Comparison of ENCODE assay signal across 1 cellular context in genomic region chr1:173925306-173926242, GRCh38.
TF ChIP-seq lines count a peak whose summit lies in the region.

No MANE protein-coding gene starts in this region.

TF ChIP-seq in HepG2, 621 proteins besides CTCF, POLR2A, EP300 and RAD21 (continued from another document):
- peak; percentile 25; the same call in 1 of the 2 replicates for TF ChIP-seq ARID5B (CRISPR knock-in tag; IDR thresholded peaks at IDR 0.05)
- 0 out of 2 replicates have a peak, but pooled peaks have one; percentile 48 for TF ChIP-seq ZNF644 (CRISPR knock-in tag; IDR thresholded peaks at IDR 0.05; ENCODE audit: low read depth)
- no peak for TF ChIP-seq HOXA5 (CRISPR knock-in tag; IDR thresholded peaks at IDR 0.05)
- TF ChIP-seq CAMTA2 (CRISPR knock-in tag; IDR thresholded peaks at IDR 0.05; ENCODE audit: borderline replicate concordance): no peak
- TF ChIP-seq ZNF333 (CRISPR knock-in tag; IDR thresholded peaks at IDR 0.05; ENCODE audit: borderline replicate concordance): no peak
- no peak for TF ChIP-seq TCF12 (IDR thresholded peaks at IDR 0.05)
- TF ChIP-seq TCF12 (CRISPR knock-in tag; IDR thresholded peaks at IDR 0.05): no peak
- 0 out of 2 replicates have a peak, but pooled peaks have one; percentile 26 for TF ChIP-seq HNF4G (IDR thresholded peaks at IDR 0.05; ENCODE audit: borderline replicate concordance, low read depth, low read length)
- TF ChIP-seq HNF4G (CRISPR knock-in tag; IDR thresholded peaks at IDR 0.05; ENCODE audit: borderline replicate concordance, low read depth): no peak
- TF ChIP-seq ZFP91 (CRISPR knock-in tag; IDR thresholded peaks at IDR 0.05; ENCODE audit: borderline replicate concordance): 0 out of 2 replicates have a peak, but pooled peaks have one; percentile 23
- no peak for TF ChIP-seq ZNF329 (CRISPR knock-in tag; IDR thresholded peaks at IDR 0.05; ENCODE audit: low read depth)
- TF ChIP-seq SOX5 (CRISPR knock-in tag; IDR thresholded peaks at IDR 0.05; ENCODE audit: borderline replicate concordance): no peak
- TF ChIP-seq ZNF576 (CRISPR knock-in tag; IDR thresholded peaks at IDR 0.05): no peak
- no peak for TF ChIP-seq CCAR2 (optimal IDR thresholded peaks at IDR 0.05; ENCODE audit: low read depth, low read length)
- peak; percentile 16; the same call in 1 of the 2 replicates for TF ChIP-seq SAP130 (CRISPR knock-in tag; IDR thresholded peaks at IDR 0.05; ENCODE audit: low read depth)
- TF ChIP-seq ISL2 (CRISPR knock-in tag; IDR thresholded peaks at IDR 0.05): peak; percentile 59; the same call in 1 of the 2 replicates
- no peak for TF ChIP-seq ETV5 (CRISPR knock-in tag; IDR thresholded peaks at IDR 0.05; ENCODE audit: borderline replicate concordance)
- no peak for TF ChIP-seq MEIS2 (CRISPR knock-in tag; IDR thresholded peaks at IDR 0.05)
- TF ChIP-seq ZMYM3 (CRISPR knock-in tag; IDR thresholded peaks at IDR 0.05): peak; percentile 64; the same call in 1 of the 2 replicates
- no peak for TF ChIP-seq SOX13 (IDR thresholded peaks at IDR 0.05)
- TF ChIP-seq SOX13 (CRISPR knock-in tag; conservative IDR thresholded peaks at IDR 0.05 in 1 of 2, IDR thresholded peaks at IDR 0.05 in 1 of 2): peak in 1 of 2 experiments; percentile 21; a peak in 1 of 4 replicates
- no peak for TF ChIP-seq ZSCAN29 (CRISPR knock-in tag; conservative IDR thresholded peaks at IDR 0.05)
- TF ChIP-seq ZNF562 (CRISPR knock-in tag; IDR thresholded peaks at IDR 0.05; ENCODE audit: borderline replicate concordance): no peak
- TF ChIP-seq ZNF850 (CRISPR knock-in tag; conservative IDR thresholded peaks at IDR 0.05): no peak
- TF ChIP-seq KDM1A (CRISPR knock-in tag; IDR thresholded peaks at IDR 0.05): 0 out of 2 replicates have a peak, but pooled peaks have one; percentile 19
- TF ChIP-seq STAG1 (CRISPR knock-in tag; IDR thresholded peaks at IDR 0.05): peak; percentile 17; the same call in 1 of the 2 replicates
- TF ChIP-seq ZMAT5 (CRISPR knock-in tag; IDR thresholded peaks at IDR 0.05; ENCODE audit: borderline replicate concordance, low read depth): no peak
- 0 out of 2 replicates have a peak, but pooled peaks have one; percentile 16 for TF ChIP-seq MIXL1 (CRISPR knock-in tag; IDR thresholded peaks at IDR 0.05)
- peak; percentile 96 for TF ChIP-seq ZNF652 (CRISPR knock-in tag; IDR thresholded peaks at IDR 0.05; ENCODE audit: borderline replicate concordance, low read depth)
